In genomic region chr19:12156254-12157058, GRCh38 we compare ENCODE assay signal across 8 cellular contexts. TPM values are rescaled to one million over a fixed set of nuclear protein-coding genes. Genes with fewer than 3 reads are reported as not detected.
DNase-seq lines count a peak whose midpoint lies in the region; ATAC-seq, FAIRE-seq and TF ChIP-seq lines count a peak whose summit lies in the region.

Gene ZNF625 (minus strand): TSS chr19:12156734. CDS start chr19:12156558, 176 bp downstream.

- H3F3A ChIP-seq in neural progenitor cell (ENCODE audit: low read depth), result peaks cover 5% of the 10 kb centered on the region

- peaks cover 6 to 17% of the 10 kb centered on the region in 2 donors for H3K36me3 Mint-ChIP-seq in activated naive CD4-positive, alpha-beta T cell treated with anti-CD3 and anti-CD28 coated beads, Interleukin-2, amount 50 U/mL, for 72 hours
- H3K36me3 Mint-ChIP-seq in neural progenitor cell, result peaks cover 31% of the 10 kb centered on the region

- peak within 1 kb of the TSS; percentile 93 for H2AFZ ChIP-seq in neural progenitor cell (replicated peaks)

- peak within 1 kb of the TSS; percentile 94 for H3K4me3 Mint-ChIP-seq in neural progenitor cell

- CTCF ChIA-PET in A673 (lab: Charles Lee), result no interaction called here

- DNase-seq in A673 (ENCODE audit: low spot score), result peak; percentile 87
- peak; percentile 78 for DNase-seq in NCI-H748 treated with DMSO at 0.1 percent for 48 hours (lab: John Stamatoyannopoulos, UW)
- DNase-seq in activated naive CD4-positive, alpha-beta T cell treated with anti-CD3 and anti-CD28 coated beads, Interleukin-2, amount 50 U/mL, for 72 hours (ENCODE audit: low spot score in 2 of 2), result peak; percentile 42 to 75
- peak; percentile 86 for DNase-seq in glomerular visceral epithelial cell (ENCODE audit: extremely low spot score)
- peak; percentile 97 for DNase-seq in neural progenitor cell (ENCODE audit: low spot score)
- DNase-seq in urothelium cell line (ENCODE audit: low spot score), result peak; percentile 84

- peak within 1 kb of the TSS; percentile 33 to 86 for H3K27ac Mint-ChIP-seq in activated naive CD4-positive, alpha-beta T cell treated with anti-CD3 and anti-CD28 coated beads, Interleukin-2, amount 50 U/mL, for 72 hours
- peak within 1 kb of the TSS; percentile 91 for H3K27ac Mint-ChIP-seq in neural progenitor cell

- H3K4me3 ChIP-seq in A673 (ENCODE audit: low read depth, low read length, poor library complexity, severe bottlenecking) (peak within 1 kb of the TSS; percentile 86), neural progenitor cell (peak within 1 kb of the TSS; percentile 80)

- H3K4me1 ChIP-seq in A673 (ENCODE audit: insufficient read depth, low read length, poor library complexity, severe bottlenecking) (no peaks in the 10 kb centered on the region), neural progenitor cell (peaks cover 11% of the 10 kb centered on the region)

- POLR2A ChIA-PET in A673 (lab: Charles Lee; ENCODE audit: low non-redundant PET), result no interaction called here

- no peaks in the 10 kb centered on the region for H3K9me3 ChIP-seq in A673 (ENCODE audit: low read depth, low read length, poor library complexity, severe bottlenecking)
- no peaks in the 10 kb centered on the region for H3K9me3 ChIP-seq in neural progenitor cell (ENCODE audit: low read depth)

- H3K4me2 ChIP-seq in neural progenitor cell, result peak within 1 kb of the TSS; percentile 86

- FAIRE-seq in urothelium cell line (lab: Jason Lieb, UNC), result no peak

- H3K4me1 Mint-ChIP-seq in neural progenitor cell, result peaks cover 10% of the 10 kb centered on the region

- peaks cover 51% of the 10 kb centered on the region for H3K79me2 ChIP-seq in neural progenitor cell (ENCODE audit: low read depth)

- intact Hi-C loops in A673 (cut with micrococcal nuclease; ENCODE audit: unreplicated experiment), result no loop called here

- H3K27ac ChIP-seq in A673 (ENCODE audit: low read depth, low read length, poor library complexity, severe bottlenecking), result peak within 1 kb of the TSS; percentile 81
- H3K27ac ChIP-seq in neural progenitor cell, result peak within 1 kb of the TSS; percentile 99

- no peaks in the 10 kb centered on the region for H4K20me1 ChIP-seq in neural progenitor cell (ENCODE audit: low read depth)

- H3K27me3 Mint-ChIP-seq in neural progenitor cell (ENCODE audit: insufficient read depth, low read depth), result peaks cover 12% of the 10 kb centered on the region

- ATAC-seq in GM18498 (IDR thresholded peaks at IDR 0.05; ENCODE audit: unreplicated experiment) (peak; percentile 88), HG03175 (IDR thresholded peaks at IDR 0.05; ENCODE audit: unreplicated experiment) (peak; percentile 73)
- peak; percentile 89 to 99 for ATAC-seq in activated naive CD4-positive, alpha-beta T cell treated with anti-CD3 and anti-CD28 coated beads, Interleukin-2, amount 50 U/mL, for 72 hours

- H3K36me3 ChIP-seq in A673 (ENCODE audit: insufficient read depth, low read length, poor library complexity, severe bottlenecking) (peaks cover 5% of the 10 kb centered on the region), neural progenitor cell (peaks cover 16% of the 10 kb centered on the region)

- H3K9ac ChIP-seq in neural progenitor cell, result peak within 1 kb of the TSS; percentile 99

- H3K9me3 Mint-ChIP-seq in activated naive CD4-positive, alpha-beta T cell treated with anti-CD3 and anti-CD28 coated beads, Interleukin-2, amount 50 U/mL, for 72 hours, result no peaks in the 10 kb centered on the region
- peaks cover 49% of the 10 kb centered on the region for H3K9me3 Mint-ChIP-seq in neural progenitor cell

- BruUV-seq in A673 (replicated peaks; lab: Mats Ljungman, UMichigan), result no TSS peak

- no peaks in the 10 kb centered on the region for H3K27me3 ChIP-seq in A673 (replicated peaks; ENCODE audit: insufficient read depth, low read depth, low read length, poor library complexity)
- H3K27me3 ChIP-seq in neural progenitor cell, result no peaks in the 10 kb centered on the region

- no peak for TF ChIP-seq CTCF in A673 (conservative IDR thresholded peaks at IDR 0.05; ENCODE audit: low read depth, low read length)
- no peak for TF ChIP-seq CTCF in neural progenitor cell (IDR thresholded peaks at IDR 0.05)

RNA-seq across cellular contexts. Expression of gene ZNF625, which starts in this region (rescaled TPM):
- total RNA-seq in A673 (2021) (9.1 and 11.1 TPM in 2 replicates), neural progenitor cell (ENCODE audit: low replicate concordance) (39.8 and 42.9 TPM in 2 replicates)
- total RNA-seq in activated naive CD4-positive, alpha-beta T cell treated with anti-CD3 and anti-CD28 coated beads, Interleukin-2, amount 50 U/mL, for 72 hours, result 1 to 10 TPM; 4.7 to 5.4 TPM

Comparison
In these comparisons a context has a peak if more than half of its experiments do, and no peak if none do; other contexts are left out.
1. Peak in every context shown above with its lines: DNase-seq, ATAC-seq, H3K4me3 ChIP-seq and H3K27ac ChIP-seq.